Comparison of ENCODE assay signal across 15 cellular contexts in the genomic region with DNA sequence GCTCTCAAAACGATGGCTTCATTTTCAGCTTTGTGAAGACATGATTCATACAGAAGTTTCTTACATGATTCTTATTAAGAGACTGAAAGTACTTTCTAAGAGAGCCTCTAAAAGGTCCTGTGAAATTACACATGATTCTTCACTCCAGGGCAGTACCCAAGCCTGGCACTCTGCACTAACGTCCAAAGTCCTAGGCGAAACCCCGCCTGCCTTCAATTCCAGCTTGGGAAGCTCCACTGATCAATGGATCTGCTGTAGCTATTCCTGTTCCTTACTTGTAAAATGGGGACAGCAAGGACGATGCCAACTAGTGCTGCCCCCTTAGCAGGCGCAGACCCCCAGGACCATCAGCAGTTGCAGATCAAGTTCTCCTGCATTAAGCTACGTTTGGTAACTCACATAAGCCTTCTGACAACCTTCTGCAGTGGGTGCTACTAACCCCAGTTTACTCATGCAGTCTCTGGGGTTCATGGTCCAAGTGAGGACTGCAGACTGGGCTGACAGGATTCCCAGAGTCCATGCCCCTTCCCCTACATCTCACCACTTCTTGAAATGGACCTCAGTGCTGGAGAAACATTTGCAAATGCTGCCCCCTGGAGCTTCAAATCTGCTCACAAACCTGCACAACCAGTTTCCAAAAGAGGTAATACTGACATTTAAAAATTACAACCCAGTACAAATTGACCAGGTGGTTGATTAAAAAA. TPM values are rescaled to one million over a fixed set of nuclear protein-coding genes. Genes with fewer than 3 reads are reported as not detected.
A peak's percentile ranks its signal among the peaks of the same experiment; 100 is the strongest.
DNase-seq lines count a peak whose midpoint lies in the region; ATAC-seq, FAIRE-seq and TF ChIP-seq lines count a peak whose summit lies in the region.
"Had no signal": no experiment of that assay in that cellular context is flagged by ENCODE, and none has a peak within 500 bp of the region (broad histone marks: within the 10 kb centered on the region; RNA-seq: fewer than 3 reads in every experiment).

No MANE protein-coding gene starts in this region.

- FAIRE-seq in D721Med (lab: Jason Lieb, UNC), result no peak
- no peak for FAIRE-seq in bronchial epithelial cell (lab: Jason Lieb, UNC)
- FAIRE-seq: pancreas had no signal

- H3K4me1 ChIP-seq in vagina, result peaks cover 13% of the 10 kb centered on the region
- H3K4me1 ChIP-seq: gastrocnemius medialis had no signal

- H3K36me3 ChIP-seq in bronchial epithelial cell (ENCODE audit: control insufficient read depth, insufficient read depth, low read length), result peaks cover 18% of the 10 kb centered on the region
- peaks cover 0 to 32% of the 10 kb centered on the region in 2 donors for H3K36me3 ChIP-seq in vagina

- H3K27ac ChIP-seq in vagina, result no peak overlapping the region
- H3K27ac ChIP-seq: gastrocnemius medialis, pancreas had no signal

- no peaks in the 10 kb centered on the region for H3K9me3 ChIP-seq in vagina
- H3K9me3 ChIP-seq: gastrocnemius medialis, pancreas had no signal

- TF ChIP-seq CTCF in D721Med (IDR thresholded peaks at IDR 0.05; ENCODE audit: insufficient read depth, missing control alignments), result peak; percentile 17
- TF ChIP-seq CTCF in LNCAP (IDR thresholded peaks at IDR 0.05), result peak; percentile 57
- peak; percentile 23 for TF ChIP-seq CTCF in bronchial epithelial cell (IDR thresholded peaks at IDR 0.05; ENCODE audit: insufficient read depth, low read length, severe bottlenecking)
- TF ChIP-seq CTCF in vagina (IDR thresholded peaks at IDR 0.05), result no peak

- H3K4me3 ChIP-seq in bronchial epithelial cell (ENCODE audit: low read depth, low read length), result no peak overlapping the region
- no peak overlapping the region for H3K4me3 ChIP-seq in vagina
- H3K4me3 ChIP-seq: gastrocnemius medialis, pancreas had no signal

- ATAC-seq in HG03039 (IDR thresholded peaks at IDR 0.05; ENCODE audit: unreplicated experiment), result no peak
- ATAC-seq: gastrocnemius medialis; stimulated activated naive CD8-positive, alpha-beta T cell treated with anti-CD3 and anti-CD28 coated beads, Interleukin-15, amount 100 ng/mL, for 72 hours had no signal

- DNase-seq in D721Med (ENCODE audit: insufficient read length, low spot score) (no peak), bronchial epithelial cell (ENCODE audit: low read depth) (no peak), mucosa of gallbladder (ENCODE audit: low spot score) (peak; percentile 61), vagina (ENCODE audit: extremely low spot score in 2 of 2) (no peak), NCI-H2029 treated with DMSO at 0.1 percent for 48 hours (lab: John Stamatoyannopoulos, UW) (no peak), NCI-H510A treated with DMSO at 0.1 percent for 48 hours (lab: John Stamatoyannopoulos, UW) (no peak)
- DNase-seq: activated naive CD4-positive, alpha-beta T cell treated with anti-CD3 and anti-CD28 coated beads, Interleukin-2, amount 50 U/mL, for 16 hours; cortex of kidney; gastrocnemius medialis; NCI-H1105 treated with DMSO at 0.1 percent for 48 hours; pancreas; stimulated activated CD4-positive, alpha-beta T cell treated with anti-CD3 and anti-CD28 coated beads, Interleukin-4, amount 100 ng/mL, for 1 hour; stimulated activated naive CD8-positive, alpha-beta T cell treated with anti-CD3 and anti-CD28 coated beads, Interleukin-15, amount 100 ng/mL, for 72 hours had no signal

- intact Hi-C loops in vagina (cut with DNase I), result no loop called here

- H3K27me3 ChIP-seq in bronchial epithelial cell (ENCODE audit: control insufficient read depth, insufficient read depth, low read length) (no peaks in the 10 kb centered on the region), vagina (no peaks in the 10 kb centered on the region)
- H3K27me3 ChIP-seq: gastrocnemius medialis, pancreas had no signal

- no peak for TF ChIP-seq POLR2A in vagina (IDR thresholded peaks at IDR 0.05)

RNA-seq across cellular contexts. Expression of a gene that starts 10.6 kb away (rescaled TPM):
- 23.6 and 32.1 TPM in 2 replicates for total RNA-seq in bronchial epithelial cell
- total RNA-seq in mucosa of gallbladder, result 13.2 TPM
- 10.6 TPM for total RNA-seq in vagina

RNA-seq across cellular contexts. Expression of a gene that starts 10.7 kb away (rescaled TPM):
- 88.5 and 105 TPM in 2 replicates for total RNA-seq in bronchial epithelial cell
- 51.2 TPM for total RNA-seq in mucosa of gallbladder
- 118 TPM for total RNA-seq in vagina

Comparison
In these comparisons a context has a peak if more than half of its experiments do, and no peak if none do; other contexts are left out.
1. CTCF ChIP-seq: peak in D721Med (single experiment), LNCAP (single experiment) and bronchial epithelial cell (single experiment); none in vagina (0 of 3).